11 cellular contexts compared by ENCODE assay signal in the genomic region with DNA sequence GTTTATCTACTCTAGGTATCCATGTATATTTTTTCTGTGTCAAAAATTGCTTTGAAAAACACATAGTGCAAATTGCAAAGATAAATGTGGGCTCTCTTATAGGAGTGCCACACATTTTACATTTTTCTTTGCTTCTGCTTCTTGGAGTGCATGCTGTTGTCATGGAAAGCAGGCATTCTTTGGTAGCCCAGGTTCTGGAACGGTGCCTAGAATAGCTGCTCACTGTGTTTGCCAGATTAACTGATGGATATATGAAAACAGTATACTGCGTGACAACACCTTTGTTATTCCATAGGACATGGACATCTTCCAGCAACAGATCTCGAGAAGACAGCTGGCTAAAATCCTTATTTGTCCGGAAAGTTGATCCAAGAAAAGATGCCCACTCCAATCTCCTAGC.
DNase-seq lines count a peak whose midpoint lies in the region; ATAC-seq lines count a peak whose summit lies in the region.
"Had no signal": no experiment of that assay in that cellular context is flagged by ENCODE, and none has a peak within 500 bp of the region (broad histone marks: within the 10 kb centered on the region; RNA-seq: fewer than 3 reads in every experiment).

No MANE protein-coding gene starts in this region.

- DNase-seq in DMS53 (lab: John Stamatoyannopoulos, UW) (peak; percentile 11), DMS53 treated with DMSO at 0.1 percent for 48 hours (lab: John Stamatoyannopoulos, UW; ENCODE audit: unreplicated experiment) (no peak), NCI-H748 (lab: John Stamatoyannopoulos, UW; ENCODE audit: unreplicated experiment) (peak; percentile 70), epidermal melanocyte (ENCODE audit: insufficient read length, low spot score) (peak; percentile 32), stromal cell of bone marrow (ENCODE audit: low read depth) (peak; percentile 17), NCI-H2171 (lab: John Stamatoyannopoulos, UW) (no peak)
- no peak for DNase-seq in stimulated activated naive CD4-positive, alpha-beta T cell (lab: John Stamatoyannopoulos, UW)
- DNase-seq: activated CD4-positive, alpha-beta T cell treated with anti-CD3 and anti-CD28 coated beads, Interleukin-2, amount 50 U/mL, for 48 hours; stimulated activated CD4-positive, alpha-beta T cell treated with anti-CD3 and anti-CD28 coated beads, Interleukin-1b, Interleukin-23, amount 100 ng/mL, for 48 hours; transverse colon had no signal

- no peak for ATAC-seq in GM19395 (IDR thresholded peaks at IDR 0.05; ENCODE audit: unreplicated experiment)

Comparison
In these comparisons a context has a peak if more than half of its experiments do, and no peak if none do; other contexts are left out.
1. DNase-seq: peak in DMS53 (single experiment), NCI-H748 (single experiment), epidermal melanocyte (single experiment) and stromal cell of bone marrow (single experiment); none in DMS53 treated with DMSO at 0.1 percent for 48 hours (single experiment), stimulated activated naive CD4-positive, alpha-beta T cell (0 of 6) and NCI-H2171 (single experiment).